In genomic region chr2:74577448-74577847, GRCh38 we compare ENCODE assay signal across 9 cellular contexts. TPM values are rescaled to one million over a fixed set of nuclear protein-coding genes. Genes with fewer than 3 reads are reported as not detected.
A peak's percentile ranks its signal among the peaks of the same experiment; 100 is the strongest.
DNase-seq lines count a peak whose midpoint lies in the region; ATAC-seq and TF ChIP-seq lines count a peak whose summit lies in the region.
"Had no signal": no experiment of that assay in that cellular context is flagged by ENCODE, and none has a peak within 500 bp of the region (broad histone marks: within the 10 kb centered on the region; RNA-seq: fewer than 3 reads in every experiment).

No MANE protein-coding gene starts in this region.

- WGBS in GM23248 (ENCODE audit: low coverage in 1 of 2, low lambda C conversion rate in 2 of 2, missing lambda C conversion rate in 2 of 2), 2 experiments, result 31 to 33% methylated on average over 2 of the region's 2 CpGs
- 10 to 33% methylated on average over 2 of the region's 2 CpGs for WGBS in lung, 2 donors

- peak overlapping the region; percentile 44 for H3K4me2 ChIP-seq in GM23248 (ENCODE audit: unreplicated experiment)

- H3F3A ChIP-seq in GM23248 (ENCODE audit: insufficient read depth), result peaks cover 53% of the 10 kb centered on the region

- H3K27ac ChIP-seq in GM23248, result peak overlapping the region; percentile 80
- H3K27ac ChIP-seq in lung (ENCODE audit: low read depth in 1 of 2, low read length in 1 of 2), result no peak overlapping the region

- H3K9ac ChIP-seq in GM23248, result peak overlapping the region; percentile 37; the same call in 1 of the 2 replicates

- H3K27me3 ChIP-seq in GM23248 (replicated peaks; ENCODE audit: insufficient read depth) (no peaks in the 10 kb centered on the region), lung (ENCODE audit: control insufficient read depth, insufficient read depth) (no peaks in the 10 kb centered on the region)

- H3K36me3 ChIP-seq in GM23248 (ENCODE audit: low read depth) (no peaks in the 10 kb centered on the region), lung (ENCODE audit: control insufficient read depth in 2 of 2, insufficient read depth in 2 of 2, low read length in 2 of 2) (no peaks in the 10 kb centered on the region)

- H4K20me1 ChIP-seq in GM23248 (ENCODE audit: insufficient read depth), result no peaks in the 10 kb centered on the region

- ATAC-seq in lung (ENCODE audit: insufficient read depth, low FRiP score) (peak; percentile 28), HG03565 (IDR thresholded peaks at IDR 0.05; ENCODE audit: unreplicated experiment) (no peak)

- peak overlapping the region; percentile 65 for H2AFZ ChIP-seq in GM23248

- H3K4me3 ChIP-seq in GM23248, result no peak overlapping the region
- H3K4me3 ChIP-seq in lung, result no peak overlapping the region

- no peaks in the 10 kb centered on the region for H3K9me3 ChIP-seq in GM23248 (ENCODE audit: low read depth)
- H3K9me3 ChIP-seq in lung (ENCODE audit: control insufficient read depth in 2 of 2, insufficient read depth in 1 of 2, low read length in 1 of 2), result no peaks in the 10 kb centered on the region

- peak; percentile 29 for DNase-seq in GM03348 (ENCODE audit: low spot score)
- DNase-seq in GM23248, result peak; percentile 68
- DNase-seq in SKM-1 treated with dmso at 0.1 percent for 144 hours (lab: John Stamatoyannopoulos, UW; ENCODE audit: unreplicated experiment), result peak; percentile 85
- no peak for DNase-seq in lung (ENCODE audit: low spot score)
- no peak for DNase-seq in NCI-H446 treated with DMSO at 0.1 percent for 48 hours (lab: John Stamatoyannopoulos, UW)
- no peak for DNase-seq in NCI-H526 treated with DMSO at 0.1 percent for 48 hours (lab: John Stamatoyannopoulos, UW)
- DNase-seq in stimulated activated CD8-positive, alpha-beta memory T cell treated with anti-CD3 and anti-CD28 coated beads, Interleukin-4, amount 100 ng/mL, for 48 hours, result no peak
- DNase-seq: NCI-H1105 had no signal

- no peaks in the 10 kb centered on the region for H3K79me2 ChIP-seq in GM23248 (ENCODE audit: insufficient read depth)

- in situ Hi-C loops in GM23248 (cut with MboI), result no loop called here

- no peak for TF ChIP-seq CTCF in lung (IDR thresholded peaks at IDR 0.05; ENCODE audit: control extremely low read depth, extremely low read depth)

- H3K9me2 ChIP-seq in GM23248 (ENCODE audit: insufficient read depth), result no peaks in the 10 kb centered on the region

- peaks cover 46% of the 10 kb centered on the region for H3K4me1 ChIP-seq in GM23248 (ENCODE audit: insufficient read depth)
- no peaks in the 10 kb centered on the region for H3K4me1 ChIP-seq in lung (ENCODE audit: control insufficient read depth in 2 of 2, insufficient read depth in 2 of 2, low read length in 2 of 2)

RNA-seq across cellular contexts. Expression of gene DOK1, which starts 22.9 kb away (rescaled TPM):
- 32.2 and 40.3 TPM in 2 replicates for total RNA-seq in GM23248 (2014; rRNA removed; shearing (Covaris generic))
- polyA plus RNA-seq in GM23248 (2016; fragmentation: Nextera tagmentation; extraction: Ambion mirVana) (32.6 and 36.2 TPM in 2 replicates), lung (10 to 100 TPM; 18.6 to 37.3 TPM)
- 10 to 100 TPM; 17.7 to 34.5 TPM for total RNA-seq in lung

RNA-seq across cellular contexts. Expression of gene LOXL3, which starts 23.7 kb away (rescaled TPM):
- total RNA-seq in GM23248 (2014; rRNA removed; shearing (Covaris generic)), result 52.4 and 56.9 TPM in 2 replicates
- 55.2 and 57.2 TPM in 2 replicates for polyA plus RNA-seq in GM23248 (2016; fragmentation: Nextera tagmentation; extraction: Ambion mirVana)
- 10 to 100 TPM in 1 of 2 donors, 1 to 10 TPM in 1; 5.9 to 11.1 TPM for total RNA-seq in lung
- polyA plus RNA-seq in lung, result 1 to 10 TPM; 2.9 to 7.3 TPM

RNA-seq across cellular contexts. Expression of gene HTRA2, which starts 47.7 kb away (rescaled TPM):
- 23.0 and 35.2 TPM in 2 replicates for total RNA-seq in GM23248 (2014; rRNA removed; shearing (Covaris generic))
- polyA plus RNA-seq in GM23248 (2016; fragmentation: Nextera tagmentation; extraction: Ambion mirVana), result 33.6 and 34.0 TPM in 2 replicates
- total RNA-seq in lung, result 10 to 100 TPM; 26.6 to 32.4 TPM
- polyA plus RNA-seq in lung, result 10 to 100 TPM; 30.7 to 42.1 TPM

RNA-seq across cellular contexts. Expression of gene AUP1, which starts 47.9 kb away (rescaled TPM):
- 114 and 119 TPM in 2 replicates for total RNA-seq in GM23248 (2014; rRNA removed; shearing (Covaris generic))
- polyA plus RNA-seq in GM23248 (2016; fragmentation: Nextera tagmentation; extraction: Ambion mirVana) (119 and 122 TPM in 2 replicates), lung (100 to 1,000 TPM; 156 to 185 TPM)
- total RNA-seq in lung, result 100 to 1,000 TPM in 1 of 2 donors, 10 to 100 TPM in 1; 65.6 to 102 TPM

RNA-seq across cellular contexts. Expression of gene DQX1, which starts 51.4 kb away (rescaled TPM):
- not detected in 2 replicates for total RNA-seq in GM23248 (2014; rRNA removed; shearing (Covaris generic))
- polyA plus RNA-seq in GM23248 (2016; fragmentation: Nextera tagmentation; extraction: Ambion mirVana) (not detected in 2 replicates), lung (under 1 TPM; 0.12 to 0.17 TPM)
- total RNA-seq in lung, result under 1 TPM in 1 of 2 donors, not detected in 1; 0.34 TPM

Comparison
In these comparisons a context has a peak if more than half of its experiments do, and no peak if none do; other contexts are left out.
1. DNase-seq: peak in GM03348 (single experiment), GM23248 (single experiment) and SKM-1 treated with dmso at 0.1 percent for 144 hours (single experiment); none in lung (single experiment), NCI-H446 treated with DMSO at 0.1 percent for 48 hours (single experiment), NCI-H526 treated with DMSO at 0.1 percent for 48 hours (single experiment) and stimulated activated CD8-positive, alpha-beta memory T cell treated with anti-CD3 and anti-CD28 coated beads, Interleukin-4, amount 100 ng/mL, for 48 hours (single experiment).